8 cellular contexts compared by ENCODE assay signal in the genomic region with DNA sequence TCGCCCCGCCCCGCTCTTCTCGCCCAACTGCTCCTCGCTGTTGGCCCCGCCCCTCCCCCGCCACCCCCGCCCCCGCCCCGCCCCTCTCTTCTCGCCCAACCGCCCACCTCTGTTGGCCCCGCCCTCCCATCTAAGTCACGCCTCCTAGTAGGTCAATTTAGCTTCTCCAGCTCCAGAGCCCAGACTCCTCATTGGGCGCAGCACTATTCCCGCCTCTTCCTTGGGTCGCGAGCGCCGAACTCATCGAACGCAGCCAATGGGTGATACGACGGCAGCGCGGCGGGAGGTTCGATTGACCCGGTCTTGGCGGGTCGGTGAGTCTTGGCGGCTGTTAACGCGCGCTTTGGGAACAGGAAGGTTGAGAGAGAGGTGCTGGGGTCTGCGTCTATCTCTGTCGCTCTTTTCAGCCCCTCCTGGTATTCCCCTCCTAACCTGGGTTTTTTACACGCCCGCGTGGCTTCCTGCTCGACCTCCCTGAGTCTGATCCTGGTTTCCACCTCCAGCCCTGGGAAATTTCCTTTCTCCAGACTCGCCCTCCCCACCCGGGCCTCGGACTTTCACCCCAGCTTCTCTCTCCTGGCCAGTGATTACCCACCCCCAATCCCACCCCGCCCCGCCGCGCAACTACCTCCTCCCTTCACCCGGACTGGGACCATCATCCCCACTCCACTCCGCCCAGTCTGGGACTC. TPM values are rescaled to one million over a fixed set of nuclear protein-coding genes. Genes with fewer than 3 reads are reported as not detected.
DNase-seq lines count a peak whose midpoint lies in the region; ATAC-seq, FAIRE-seq and TF ChIP-seq lines count a peak whose summit lies in the region.

A gene (plus strand): TSS at position 331 of the 689 bp plus-strand sequence. CDS start 643 bp downstream, outside the sequence.

- peaks cover 11 to 27% of the 10 kb centered on the region in 2 experiments for H3K36me3 ChIP-seq in HepG2 (replicated peaks in 1 of 2; ENCODE audit: control insufficient read depth in 1 of 2, insufficient read depth in 2 of 2, low read length in 2 of 2)

- peak within 1 kb of the TSS; percentile 85 to 88 (median 85) for H3K4me3 ChIP-seq in HepG2 (replicated peaks in 1 of 3; ENCODE audit: insufficient read depth in 1 of 3, low read depth in 2 of 3, low read length in 3 of 3)

- in situ Hi-C loops in HepG2 (cut with HindIII; ENCODE audit: extremely low pct_ligation_motif_present, low pct_unique_long_range_greater_than_20kb) = no loop called here

- peak; percentile 72 to 93 for TF ChIP-seq POLR2A in HepG2 (IDR thresholded peaks at IDR 0.05; ENCODE audit: insufficient read depth in 1 of 2, low read depth in 2 of 2, low read length in 2 of 2)

- H2AFZ ChIP-seq in HepG2 (ENCODE audit: low read length) = peak within 1 kb of the TSS; percentile 97

- DNase-seq in NCI-H748 treated with DMSO at 0.1 percent for 48 hours (lab: John Stamatoyannopoulos, UW) (peak; percentile 96), dermis blood vessel endothelial cell (peak; percentile 99), HepG2 (ENCODE audit: low spot score) (peak; percentile 97)
- peak; percentile 95 for DNase-seq in activated CD4-positive, alpha-beta T cell treated with anti-CD3 and anti-CD28 coated beads, Interleukin-2, amount 50 U/mL, for 1 hour
- DNase-seq in stimulated activated CD4-positive, alpha-beta T cell treated with anti-CD3 and anti-CD28 coated beads, Interleukin-2, amount 100 ng/mL, for 48 hours = peak; percentile 95 to 96

- ATAC-seq in GM19395 (IDR thresholded peaks at IDR 0.05; ENCODE audit: unreplicated experiment) (peak; percentile 91), HG03558 (IDR thresholded peaks at IDR 0.05; ENCODE audit: extremely low read depth, unreplicated experiment) (peak; percentile 86), HepG2 (peak; percentile 89)

- H3K9me3 ChIP-seq in HepG2 (ENCODE audit: low read length) = no peaks in the 10 kb centered on the region

- POLR2A ChIA-PET in HepG2 (lab: Yijun Ruan, JAX) = interaction anchor here (0.6 to 1.9 kb wide), 13 partner anchors 17 to 726 kb away, joined by 3 to 21 read pairs (median 4); a partner anchor contains a TSS

- intact Hi-C loops in HepG2 (cut with micrococcal nuclease; ENCODE audit: unreplicated experiment) = loop anchor here (5.0 kb wide), 1 partner anchor 55 kb away; a partner anchor contains a TSS

- 0 out of 2 replicates have a peak, but pooled peaks have one; percentile 9 for TF ChIP-seq RAD21 in HepG2 (CRISPR knock-in tag; IDR thresholded peaks at IDR 0.05)

- no TSS peak for BruUV-seq in HepG2 (replicated peaks; lab: Mats Ljungman, UMichigan)

- peak within 1 kb of the TSS; percentile 94 for H3K4me2 ChIP-seq in HepG2 (ENCODE audit: low read depth, low read length)

- CTCF ChIA-PET in HepG2 (lab: Yijun Ruan, JAX; ENCODE audit: low intra/inter-chr PET ratio, low total read pairs) = no interaction called here

- FAIRE-seq in HepG2 (lab: Jason Lieb, UNC) = peak; percentile 81

- H3K27ac ChIP-seq in C4-2B (peak within 1 kb of the TSS; percentile 70), HepG2 (ENCODE audit: extremely low read length, insufficient read depth, low read length) (peak within 1 kb of the TSS; percentile 92)

- 4% methylated on average over 37 of the region's 50 CpGs for WGBS in HepG2 (ENCODE audit: low lambda C conversion rate)

- TF ChIP-seq EP300 in HepG2 (IDR thresholded peaks at IDR 0.05; ENCODE audit: low read depth in 2 of 2, low read length in 2 of 2) (no peak), HepG2 (CRISPR knock-in tag; IDR thresholded peaks at IDR 0.05; ENCODE audit: borderline replicate concordance) (no peak)

- peak within 1 kb of the TSS; percentile 90 for H3K9ac ChIP-seq in HepG2 (ENCODE audit: insufficient read depth, low read depth, low read length)

- peaks cover 29% of the 10 kb centered on the region for H3K79me2 ChIP-seq in HepG2 (ENCODE audit: insufficient read depth, low read length)

- H3K27me3 ChIP-seq in HepG2 (ENCODE audit: control insufficient read depth in 1 of 2, insufficient read depth in 2 of 2, low read length in 2 of 2) = no peaks in the 10 kb centered on the region; a peak in 1 of 5 replicates

- H3K4me1 ChIP-seq in HepG2 (ENCODE audit: insufficient read depth, low read length) = peaks cover 69% of the 10 kb centered on the region

- no peaks in the 10 kb centered on the region for H4K20me1 ChIP-seq in HepG2 (ENCODE audit: insufficient read depth, low read length)

- TF ChIP-seq CTCF in C4-2B (conservative IDR thresholded peaks at IDR 0.05) (no peak), HepG2 (CRISPR knock-in tag; IDR thresholded peaks at IDR 0.05) (0 out of 2 replicates have a peak, but pooled peaks have one; percentile 5)

TF ChIP-seq in HepG2, 621 proteins besides CTCF, POLR2A, EP300 and RAD21 (continues in another document):
- peak; percentile 37; the same call in 1 of the 2 replicates for TF ChIP-seq JDP2 (CRISPR knock-in tag; IDR thresholded peaks at IDR 0.05; ENCODE audit: borderline replicate concordance)
- TF ChIP-seq, protein P1, sequence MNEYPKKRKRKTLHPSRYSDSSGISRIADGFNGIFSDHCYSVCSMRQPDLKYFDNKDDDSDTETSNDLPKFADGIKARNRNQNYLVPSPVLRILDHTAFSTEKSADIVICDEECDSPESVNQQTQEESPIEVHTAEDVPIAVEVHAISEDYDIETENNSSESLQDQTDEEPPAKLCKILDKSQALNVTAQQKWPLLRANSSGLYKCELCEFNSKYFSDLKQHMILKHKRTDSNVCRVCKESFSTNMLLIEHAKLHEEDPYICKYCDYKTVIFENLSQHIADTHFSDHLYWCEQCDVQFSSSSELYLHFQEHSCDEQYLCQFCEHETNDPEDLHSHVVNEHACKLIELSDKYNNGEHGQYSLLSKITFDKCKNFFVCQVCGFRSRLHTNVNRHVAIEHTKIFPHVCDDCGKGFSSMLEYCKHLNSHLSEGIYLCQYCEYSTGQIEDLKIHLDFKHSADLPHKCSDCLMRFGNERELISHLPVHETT (CRISPR knock-in tag; conservative IDR thresholded peaks at IDR 0.05) = peak; percentile 51; the same call in 1 of the 2 replicates
- TF ChIP-seq MED8 (CRISPR knock-in tag; IDR thresholded peaks at IDR 0.05; ENCODE audit: insufficient replicate concordance) = peak; percentile 39
- TF ChIP-seq CBX5 (CRISPR knock-in tag; IDR thresholded peaks at IDR 0.05; ENCODE audit: borderline replicate concordance) = peak; percentile 62; the same call in 1 of the 2 replicates
- TF ChIP-seq, protein P2, sequence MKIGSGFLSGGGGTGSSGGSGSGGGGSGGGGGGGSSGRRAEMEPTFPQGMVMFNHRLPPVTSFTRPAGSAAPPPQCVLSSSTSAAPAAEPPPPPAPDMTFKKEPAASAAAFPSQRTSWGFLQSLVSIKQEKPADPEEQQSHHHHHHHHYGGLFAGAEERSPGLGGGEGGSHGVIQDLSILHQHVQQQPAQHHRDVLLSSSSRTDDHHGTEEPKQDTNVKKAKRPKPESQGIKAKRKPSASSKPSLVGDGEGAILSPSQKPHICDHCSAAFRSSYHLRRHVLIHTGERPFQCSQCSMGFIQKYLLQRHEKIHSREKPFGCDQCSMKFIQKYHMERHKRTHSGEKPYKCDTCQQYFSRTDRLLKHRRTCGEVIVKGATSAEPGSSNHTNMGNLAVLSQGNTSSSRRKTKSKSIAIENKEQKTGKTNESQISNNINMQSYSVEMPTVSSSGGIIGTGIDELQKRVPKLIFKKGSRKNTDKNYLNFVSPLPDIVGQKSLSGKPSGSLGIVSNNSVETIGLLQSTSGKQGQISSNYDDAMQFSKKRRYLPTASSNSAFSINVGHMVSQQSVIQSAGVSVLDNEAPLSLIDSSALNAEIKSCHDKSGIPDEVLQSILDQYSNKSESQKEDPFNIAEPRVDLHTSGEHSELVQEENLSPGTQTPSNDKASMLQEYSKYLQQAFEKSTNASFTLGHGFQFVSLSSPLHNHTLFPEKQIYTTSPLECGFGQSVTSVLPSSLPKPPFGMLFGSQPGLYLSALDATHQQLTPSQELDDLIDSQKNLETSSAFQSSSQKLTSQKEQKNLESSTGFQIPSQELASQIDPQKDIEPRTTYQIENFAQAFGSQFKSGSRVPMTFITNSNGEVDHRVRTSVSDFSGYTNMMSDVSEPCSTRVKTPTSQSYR (CRISPR knock-in tag; IDR thresholded peaks at IDR 0.05; ENCODE audit: borderline replicate concordance) = 0 out of 2 replicates have a peak, but pooled peaks have one; percentile 8
- TF ChIP-seq GATAD1 (CRISPR knock-in tag; IDR thresholded peaks at IDR 0.05) = peak; percentile 97
- no peak for TF ChIP-seq GLI4 (CRISPR knock-in tag; IDR thresholded peaks at IDR 0.05; ENCODE audit: borderline replicate concordance)

RNA-seq across cellular contexts. Expression of the gene that starts here (rescaled TPM):
- total RNA-seq in dermis blood vessel endothelial cell (2.0 and 11.2 TPM in 2 replicates), HepG2 (2016; rRNA removed; fragmentation: Illumina TruSeq; extraction: Trizol) (30.0 and 30.1 TPM in 2 replicates)
- 6.0 and 6.4 TPM in 2 replicates for total RNA-seq in HepG2 (2016; cell fraction: cytosol; rRNA removed; fragmentation: Illumina TruSeq; extraction: Trizol; ENCODE audit: low read depth)
- total RNA-seq in HepG2 (2016; cell fraction: insoluble cytoplasmic fraction; rRNA removed; fragmentation: Illumina TruSeq; extraction: Trizol) = 25.4 and 26.8 TPM in 2 replicates
- 16.3 and 17.5 TPM in 2 replicates for total RNA-seq in HepG2 (2016; cell fraction: membrane; rRNA removed; fragmentation: Illumina TruSeq; extraction: Trizol)
- total RNA-seq in HepG2 (2016; cell fraction: nucleus; rRNA removed; fragmentation: Illumina TruSeq; extraction: Trizol) = 30.2 and 34.5 TPM in 2 replicates
- polyA plus RNA-seq in HepG2 (2011; rRNA removed) = 8.1 and 10.2 TPM in 2 replicates
- 3.9 and 7.1 TPM in 2 replicates for polyA plus RNA-seq in HepG2 (2011; cell fraction: cytosol; rRNA removed)
- polyA plus RNA-seq in HepG2 (2011; cell fraction: nucleus; rRNA removed) = 30.4 and 45.7 TPM in 2 replicates
- 4.8 and 8.9 TPM in 2 replicates for polyA plus RNA-seq in HepG2 (2012)
- 3.8 TPM in 2 replicates for polyA plus RNA-seq in HepG2 (2016; cell fraction: cytosol; fragmentation: Illumina TruSeq; extraction: Trizol; ENCODE audit: low read depth)
- 26.5 and 31.7 TPM in 2 replicates for polyA plus RNA-seq in HepG2 (2016; cell fraction: insoluble cytoplasmic fraction; fragmentation: Illumina TruSeq; extraction: Trizol; ENCODE audit: low read depth)
- polyA plus RNA-seq in HepG2 (2016; cell fraction: membrane; fragmentation: Illumina TruSeq; extraction: Trizol; ENCODE audit: low read depth) = 6.5 and 9.4 TPM in 2 replicates
- 84.2 and 90.7 TPM in 2 replicates for polyA plus RNA-seq in HepG2 (2016; cell fraction: nucleus; fragmentation: Illumina TruSeq; extraction: Trizol; ENCODE audit: insufficient read depth, low read depth)
- polyA minus RNA-seq in HepG2 (2011; rRNA and poly(A)+ RNA removed; ENCODE audit: low replicate concordance) = 10.8 and 28.0 TPM in 2 replicates
- 5.3 and 6.1 TPM in 2 replicates for polyA minus RNA-seq in HepG2 (2011; cell fraction: cytosol; rRNA and poly(A)+ RNA removed)
- polyA minus RNA-seq in HepG2 (2011; cell fraction: nucleus; rRNA and poly(A)+ RNA removed) = 8.3 and 15.1 TPM in 2 replicates

Comparison
In these comparisons a context has a peak if more than half of its experiments do, and no peak if none do; other contexts are left out.
1. Peak in every context shown above with its lines: DNase-seq, ATAC-seq, H3K4me3 ChIP-seq and H3K27ac ChIP-seq.